Comparison of ENCODE assay signal across 9 cellular contexts in genomic region chr11:46896719-46897406, GRCh38. TPM values are rescaled to one million over a fixed set of nuclear protein-coding genes. Genes with fewer than 3 reads are reported as not detected.
DNase-seq lines count a peak whose midpoint lies in the region; ATAC-seq lines count a peak whose summit lies in the region.
"Had no signal": no experiment of that assay in that cellular context is flagged by ENCODE, and none has a peak within 500 bp of the region (broad histone marks: within the 10 kb centered on the region; RNA-seq: fewer than 3 reads in every experiment).

No MANE protein-coding gene starts in this region.

- peak; percentile 73 for ATAC-seq in left colon
- no peak for ATAC-seq in GM18511 (IDR thresholded peaks at IDR 0.05; ENCODE audit: unreplicated experiment)
- no peak for ATAC-seq in HG02678 (IDR thresholded peaks at IDR 0.05; ENCODE audit: unreplicated experiment)
- ATAC-seq in HG03439 (IDR thresholded peaks at IDR 0.05; ENCODE audit: unreplicated experiment): no peak

- intact Hi-C loops in left colon (cut with DNase I, micrococcal nuclease): no loop called here

- DNase-seq in NCI-H510A treated with DMSO at 0.1 percent for 48 hours (lab: John Stamatoyannopoulos, UW) (peak; percentile 26), NCI-H510A (lab: John Stamatoyannopoulos, UW) (no peak), NAMALWA (ENCODE audit: low spot score) (peak; percentile 72), SW 1271 (lab: John Stamatoyannopoulos, UW) (peak; percentile 31 to 59), left colon (peak in 1 of 2 donors; percentile 11)

RNA-seq across cellular contexts. Expression of gene LRP4, which starts 21.5 kb away (rescaled TPM):
- total RNA-seq in left colon: 10 to 100 TPM in 1 of 2 donors, 1 to 10 TPM in 1; 6.7 to 43.3 TPM
- total RNA-seq: CD4-positive, alpha-beta memory T cell had no signal

RNA-seq across cellular contexts. Expression of gene CSTPP1, which starts 39.7 kb away (rescaled TPM):
- total RNA-seq in left colon: 10 to 100 TPM; 27.7 to 34.8 TPM

RNA-seq across cellular contexts. Expression of gene CKAP5, which starts 50.8 kb away (rescaled TPM):
- total RNA-seq in left colon: 10 to 100 TPM; 50.4 to 68.0 TPM
